Comparison of ENCODE assay signal across 8 cellular contexts in the genomic region with DNA sequence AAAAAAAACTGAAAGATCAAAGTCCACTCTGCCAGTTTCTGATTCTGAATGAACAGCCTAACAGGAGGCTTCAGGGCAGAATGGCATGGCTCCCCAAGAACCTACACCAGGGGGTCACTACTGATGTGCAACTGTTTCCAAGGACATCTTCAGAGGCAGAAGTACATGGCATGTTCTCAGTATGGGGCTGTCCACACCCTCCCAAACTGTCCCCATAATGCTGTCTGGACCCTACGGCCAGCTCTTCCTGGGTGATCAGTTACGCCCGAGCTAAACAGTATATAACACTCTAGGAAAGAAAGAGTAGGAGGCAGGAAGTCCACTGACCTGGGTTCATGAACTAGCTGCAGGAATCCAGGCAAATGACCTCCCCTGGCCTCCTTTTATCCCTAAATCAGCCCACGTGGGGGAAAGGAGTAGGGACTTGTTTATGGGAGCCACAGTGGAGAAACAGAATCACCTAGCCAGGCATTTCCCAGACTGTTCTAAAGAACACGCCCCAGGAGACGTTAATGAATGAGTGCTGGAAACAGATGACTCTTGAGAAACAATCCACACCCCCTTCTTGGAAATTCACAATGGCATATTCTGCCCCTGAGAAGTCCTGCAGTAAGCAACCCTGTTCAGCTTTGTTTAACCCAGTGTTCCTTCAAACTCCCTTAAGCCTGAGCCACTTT. TPM values are rescaled to one million over a fixed set of nuclear protein-coding genes. Genes with fewer than 3 reads are reported as not detected.
DNase-seq lines count a peak whose midpoint lies in the region; ATAC-seq and TF ChIP-seq lines count a peak whose summit lies in the region.

No MANE protein-coding gene starts in this region.

- no peak for DNase-seq in activated naive CD4-positive, alpha-beta T cell treated with anti-CD3 and anti-CD28 coated beads, Interleukin-2, amount 10 ng/mL, durations not matched to agents 7 days and 5 days
- DNase-seq in activated naive CD4-positive, alpha-beta T cell treated with Interleukin-2 at 50 U/mL for 16 hours, result no peak
- DNase-seq in cerebellar cortex (ENCODE audit: low spot score) (peak; percentile 22), midbrain (lab: John Stamatoyannopoulos, UW) (peak; percentile 20), upper lobe of right lung (no peak), DMS 273 treated with DMSO at 0.1 percent for 48 hours (lab: John Stamatoyannopoulos, UW) (no peak)

- H3K4me3 ChIP-seq in upper lobe of right lung, result peak overlapping the region; percentile 89

- no peak for ATAC-seq in upper lobe of right lung
- ATAC-seq in HG03432 (IDR thresholded peaks at IDR 0.05; ENCODE audit: unreplicated experiment), result no peak
- no peak for ATAC-seq in GM21423 (IDR thresholded peaks at IDR 0.05; ENCODE audit: unreplicated experiment)

- intact Hi-C loops in upper lobe of right lung (cut with DNase I), result loop anchor here (10.0 kb wide), 1 partner anchor 105 kb away; a partner anchor contains a TSS

- H3K36me3 Mint-ChIP-seq in activated naive CD4-positive, alpha-beta T cell treated with anti-CD3 and anti-CD28 coated beads, Interleukin-2, amount 10 ng/mL, durations not matched to agents 7 days and 5 days, result peaks cover 26% of the 10 kb centered on the region

- no peaks in the 10 kb centered on the region for H3K27me3 Mint-ChIP-seq in activated naive CD4-positive, alpha-beta T cell treated with anti-CD3 and anti-CD28 coated beads, Interleukin-2, amount 10 ng/mL, durations not matched to agents 7 days and 5 days

- H3K4me1 ChIP-seq in upper lobe of right lung, result peaks cover 88% of the 10 kb centered on the region

- H3K4me3 Mint-ChIP-seq in activated naive CD4-positive, alpha-beta T cell treated with anti-CD3 and anti-CD28 coated beads, Interleukin-2, amount 10 ng/mL, durations not matched to agents 7 days and 5 days, result peak overlapping the region; percentile 78

- H3K27ac Mint-ChIP-seq in activated naive CD4-positive, alpha-beta T cell treated with anti-CD3 and anti-CD28 coated beads, Interleukin-2, amount 10 ng/mL, durations not matched to agents 7 days and 5 days, result peak overlapping the region; percentile 88

- H3K27me3 ChIP-seq in upper lobe of right lung, result no peaks in the 10 kb centered on the region

- CTCF ChIA-PET in activated naive CD4-positive, alpha-beta T cell treated with anti-CD3 and anti-CD28 coated beads, Interleukin-2, amount 10 ng/mL, durations not matched to agents 7 days and 5 days (lab: Charles Lee), result interaction anchor here (0.8 to 15.2 kb wide), 7 partner anchors 10 to 562 kb away, joined by 3 to 195 read pairs (median 5); a partner anchor contains a TSS

- H3K4me1 Mint-ChIP-seq in activated naive CD4-positive, alpha-beta T cell treated with anti-CD3 and anti-CD28 coated beads, Interleukin-2, amount 10 ng/mL, durations not matched to agents 7 days and 5 days, result peaks cover 88% of the 10 kb centered on the region

- no peak for TF ChIP-seq CTCF in upper lobe of right lung (IDR thresholded peaks at IDR 0.05)

- H3K9me3 ChIP-seq in upper lobe of right lung, result no peaks in the 10 kb centered on the region

- no peaks in the 10 kb centered on the region for H3K9me3 Mint-ChIP-seq in activated naive CD4-positive, alpha-beta T cell treated with anti-CD3 and anti-CD28 coated beads, Interleukin-2, amount 10 ng/mL, durations not matched to agents 7 days and 5 days

- peak overlapping the region; percentile 98 for H3K27ac ChIP-seq in upper lobe of right lung

- H3K36me3 ChIP-seq in upper lobe of right lung, result no peaks in the 10 kb centered on the region

RNA-seq across cellular contexts. Expression of a gene that starts 2.5 kb away (rescaled TPM):
- total RNA-seq in upper lobe of right lung, result 281 TPM

RNA-seq across cellular contexts. Expression of a gene that starts 19.5 kb away (rescaled TPM):
- total RNA-seq in upper lobe of right lung, result 65.4 TPM

RNA-seq across cellular contexts. Expression of a gene that starts 19.8 kb away (rescaled TPM):
- 55.9 TPM for total RNA-seq in upper lobe of right lung

RNA-seq across cellular contexts. Expression of a gene that starts 29.0 kb away (rescaled TPM):
- 2.6 TPM for total RNA-seq in upper lobe of right lung

Comparison
In these comparisons a context has a peak if more than half of its experiments do, and no peak if none do; other contexts are left out.
1. DNase-seq: peak in cerebellar cortex (single experiment) and midbrain (single experiment); none in activated naive CD4-positive, alpha-beta T cell treated with anti-CD3 and anti-CD28 coated beads, Interleukin-2, amount 10 ng/mL, durations not matched to agents 7 days and 5 days (single experiment), activated naive CD4-positive, alpha-beta T cell treated with Interleukin-2 at 50 U/mL for 16 hours (single experiment), upper lobe of right lung (single experiment) and DMS 273 treated with DMSO at 0.1 percent for 48 hours (single experiment).